8 cellular contexts compared by ENCODE assay signal in genomic region chr16:55703003-55704001, GRCh38. TPM values are rescaled to one million over a fixed set of nuclear protein-coding genes. Genes with fewer than 3 reads are reported as not detected.
DNase-seq lines count a peak whose midpoint lies in the region; ATAC-seq and TF ChIP-seq lines count a peak whose summit lies in the region.

No MANE protein-coding gene starts in this region.

- in situ Hi-C loops in GM13976 (cut with MboI; ENCODE audit: low sequenced_read_pairs, unreplicated experiment): loop anchor here (5.0 to 25.0 kb wide), 3 partner anchors 141 to 609 kb away; no protein-coding TSS in a partner anchor

- DNase-seq in BJ (ENCODE audit: low read depth): no peak
- peak; percentile 38 for DNase-seq in GM13976 (ENCODE audit: low spot score)
- DNase-seq in NOMO-1 treated with dmso at 0.1 percent for 144 hours (lab: John Stamatoyannopoulos, UW; ENCODE audit: unreplicated experiment): peak; percentile 1
- no peak for DNase-seq in chondrocyte (ENCODE audit: low spot score)
- DNase-seq in lung microvascular endothelial cell (ENCODE audit: low read depth in 2 of 2): peak; percentile 79 to 80

- TF ChIP-seq CTCF in BJ (IDR thresholded peaks at IDR 0.05; ENCODE audit: insufficient read depth, low read depth, low read length): peak; percentile 55
- TF ChIP-seq CTCF in GM13976 (IDR thresholded peaks at IDR 0.05; ENCODE audit: borderline replicate concordance, control extremely low read depth, extremely low read depth, insufficient read depth, missing control alignments): peak; percentile 22
- peak; percentile 85 for TF ChIP-seq CTCF in chondrocyte (IDR thresholded peaks at IDR 0.05)

- H3K36me3 Mint-ChIP-seq in chondrocyte (ENCODE audit: low read depth): no peaks in the 10 kb centered on the region

- ATAC-seq in GM21526 (IDR thresholded peaks at IDR 0.05; ENCODE audit: low FRiP score, unreplicated experiment) (no peak), GM21381 (IDR thresholded peaks at IDR 0.05; ENCODE audit: unreplicated experiment) (no peak), HG03432 (IDR thresholded peaks at IDR 0.05; ENCODE audit: unreplicated experiment) (no peak)

- CTCF ChIA-PET in BJ (lab: Yijun Ruan, JAX): interaction anchor here (0.7 to 20.3 kb wide), 19 partner anchors 9 to 238 kb away, joined by 3 to 439 read pairs (median 4); no protein-coding TSS in a partner anchor

- no peak overlapping the region for H3K4me3 ChIP-seq in BJ (ENCODE audit: low read depth, low read length)

- H3K36me3 ChIP-seq in BJ (ENCODE audit: control insufficient read depth, insufficient read depth, low read length): no peaks in the 10 kb centered on the region; the same call in 1 of the 2 replicates

- H3K27me3 ChIP-seq in BJ (ENCODE audit: control insufficient read depth, insufficient read depth, low read length): peaks cover 4% of the 10 kb centered on the region

- H3K27ac Mint-ChIP-seq in chondrocyte (ENCODE audit: unreplicated experiment): no peak overlapping the region

- H3K9me3 Mint-ChIP-seq in chondrocyte (ENCODE audit: low read depth): no peaks in the 10 kb centered on the region

- no peak overlapping the region for H3K4me3 Mint-ChIP-seq in chondrocyte (ENCODE audit: unreplicated experiment)

- H3K27me3 Mint-ChIP-seq in chondrocyte (ENCODE audit: low read depth): peaks cover 42% of the 10 kb centered on the region

- H3K4me1 Mint-ChIP-seq in chondrocyte (ENCODE audit: low read depth): no peaks in the 10 kb centered on the region

- POLR2A ChIA-PET in BJ (lab: Charles Lee): no interaction called here

RNA-seq across cellular contexts. Expression of gene SLC6A2, which starts 47.5 kb away (rescaled TPM):
- not detected in 2 replicates for polyA plus RNA-seq in BJ (2011; rRNA removed)
- polyA minus RNA-seq in BJ (2011; rRNA and poly(A)+ RNA removed): not detected in 2 replicates
- total RNA-seq in chondrocyte (not detected in 3 replicates), lung microvascular endothelial cell (not detected in 2 replicates)

Comparison
In these comparisons a context has a peak if more than half of its experiments do, and no peak if none do; other contexts are left out.
1. DNase-seq: peak in GM13976 (single experiment), NOMO-1 treated with dmso at 0.1 percent for 144 hours (single experiment) and lung microvascular endothelial cell (2 of 2); none in BJ (single experiment) and chondrocyte (single experiment).
2. CTCF ChIP-seq: peak in every context shown above with its lines; median percentile 85 in chondrocyte; 55 in BJ; 22 in GM13976.